ENCODE assay signal across 8 cellular contexts in the genomic region with DNA sequence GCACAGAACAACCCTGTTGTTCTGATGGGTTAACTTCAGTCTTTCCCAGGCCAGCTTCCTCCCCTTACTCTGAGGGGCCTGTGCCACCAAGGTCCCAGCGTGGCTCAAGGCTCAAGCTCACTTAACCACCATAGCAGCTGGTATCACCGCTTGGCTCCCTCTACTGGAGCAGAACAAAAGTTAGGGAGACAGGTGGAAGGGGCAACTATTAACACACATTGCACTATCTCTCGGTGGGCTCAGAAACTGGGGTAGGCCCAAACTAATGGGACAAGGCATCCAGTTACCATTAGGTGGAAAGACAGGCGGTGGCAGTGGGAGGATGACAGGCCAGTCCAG.
A peak's percentile ranks its signal among the peaks of the same experiment; 100 is the strongest.
DNase-seq lines count a peak whose midpoint lies in the region; TF ChIP-seq lines count a peak whose summit lies in the region.

No MANE protein-coding gene starts in this region.

- peaks cover 5 to 19% of the 10 kb centered on the region in 2 donors for H3K4me1 ChIP-seq in uterus

- peak; percentile 57 for DNase-seq in 8988T
- peak; percentile 48 for DNase-seq in ELR (ENCODE audit: low read depth)
- no peak for DNase-seq in astrocyte of the cerebellum (ENCODE audit: low read depth)
- DNase-seq in kidney tubule cell (ENCODE audit: low spot score): peak; percentile 50
- no peak for DNase-seq in uterus
- DNase-seq in midbrain (lab: John Stamatoyannopoulos, UW): no peak
- no peak for DNase-seq in hippocampal formation (lab: John Stamatoyannopoulos, UW)

- in situ Hi-C loops in astrocyte of the cerebellum (cut with HindIII; ENCODE audit: low sequenced_read_pairs): loop anchor here (5.0 kb wide), 1 partner anchor 88 kb away; a partner anchor contains a TSS

- H3K27ac ChIP-seq in uterus: peak overlapping the region; percentile 87 to 94

- intact Hi-C loops in uterus (cut with DNase I; ENCODE audit: low total_unique reads): no loop called here

- no peaks in the 10 kb centered on the region for H3K9me3 ChIP-seq in uterus

- H3K4me3 ChIP-seq in astrocyte of the cerebellum (ENCODE audit: low read depth, low read length) (no peak overlapping the region), uterus (no peak overlapping the region)

- peak; percentile 30; the same call in 1 of the 2 replicates for TF ChIP-seq CTCF in LNCAP (IDR thresholded peaks at IDR 0.05)
- TF ChIP-seq CTCF in astrocyte of the cerebellum (IDR thresholded peaks at IDR 0.05; ENCODE audit: low read depth, low read length, missing control alignments): peak; percentile 63
- peak in 1 of 4 experiments; percentile 5 for TF ChIP-seq CTCF in uterus (IDR thresholded peaks at IDR 0.05)

- no peak for TF ChIP-seq POLR2A in uterus (IDR thresholded peaks at IDR 0.05)

- no peaks in the 10 kb centered on the region for H3K36me3 ChIP-seq in uterus

- H3K27me3 ChIP-seq in uterus: no peaks in the 10 kb centered on the region

Comparison
In these comparisons a context has a peak if more than half of its experiments do, and no peak if none do; other contexts are left out.
1. DNase-seq: peak in 8988T (single experiment), ELR (single experiment) and kidney tubule cell (single experiment); none in astrocyte of the cerebellum (single experiment), uterus (0 of 2), midbrain (single experiment) and hippocampal formation (0 of 2).